ENCODE assay signal across 8 cellular contexts in genomic region chr22:21468194-21469096, GRCh38. TPM values are rescaled to one million over a fixed set of nuclear protein-coding genes. Genes with fewer than 3 reads are reported as not detected.
A peak's percentile ranks its signal among the peaks of the same experiment; 100 is the strongest.
DNase-seq lines count a peak whose midpoint lies in the region; ATAC-seq and TF ChIP-seq lines count a peak whose summit lies in the region.
"Not testable (repeated sequence)": the region's sequence is repeated elsewhere in the genome, so short reads cannot be mapped to it uniquely, and the experiment has no call there.

No MANE protein-coding gene starts in this region.

- H3K4me1 Mint-ChIP-seq in Calu3 (ENCODE audit: low read depth, unreplicated experiment); glutamatergic neuron (ENCODE audit: low read depth, unreplicated experiment); neural progenitor cell: not testable (repeated sequence)

- H3K4me3 ChIP-seq in WI38 (ENCODE audit: low read depth, low read length) (peak overlapping the region; percentile 51), adrenal gland (peak overlapping the region in 1 of 4 donors; percentile 51), neural progenitor cell (peak overlapping the region; percentile 43)

- H3K4me1 ChIP-seq in adrenal gland (replicated peaks in 1 of 2); neural progenitor cell: not testable (repeated sequence)

- 0 to 2% methylated on average over 7 to 11 of the region's 60 CpGs; no CpG with 5 or more reads in 2 of the 4 donors for WGBS in adrenal gland, 4 donors

- H3K27me3 Mint-ChIP-seq in Calu3 (ENCODE audit: unreplicated experiment); glutamatergic neuron (ENCODE audit: unreplicated experiment); neural progenitor cell (ENCODE audit: insufficient read depth, low read depth): not testable (repeated sequence)

- intact Hi-C loops in Calu3 (cut with micrococcal nuclease; ENCODE audit: unreplicated experiment); adrenal gland (cut with DNase I): not testable (repeated sequence)

- H3K9ac ChIP-seq in neural progenitor cell: not testable (repeated sequence)

- not testable (repeated sequence) for H3K36me3 ChIP-seq in adrenal gland (replicated peaks in 1 of 2); neural progenitor cell

- ATAC-seq in GM21576 (IDR thresholded peaks at IDR 0.05; ENCODE audit: unreplicated experiment): peak; percentile 86
- ATAC-seq in HG03520 (IDR thresholded peaks at IDR 0.05; ENCODE audit: unreplicated experiment): peak; percentile 80

- H3K36me3 Mint-ChIP-seq in Calu3 (ENCODE audit: insufficient read depth, unreplicated experiment); glutamatergic neuron (ENCODE audit: unreplicated experiment); neural progenitor cell: not testable (repeated sequence)

- H3K27ac ChIP-seq in adrenal gland: peak overlapping the region in 1 of 5 donors; percentile 76
- H3K27ac ChIP-seq in neural progenitor cell: not testable (repeated sequence)

- H3K4me3 Mint-ChIP-seq in Calu3 (ENCODE audit: low read depth, unreplicated experiment) (peak overlapping the region; percentile 70), glutamatergic neuron (ENCODE audit: unreplicated experiment) (peak overlapping the region; percentile 87), neural progenitor cell (peak overlapping the region; percentile 87)

- H3K79me2 ChIP-seq in neural progenitor cell (ENCODE audit: low read depth): not testable (repeated sequence)

- H3K27ac Mint-ChIP-seq in Calu3 (ENCODE audit: unreplicated experiment): peak overlapping the region; percentile 45
- peak overlapping the region; percentile 72 for H3K27ac Mint-ChIP-seq in glutamatergic neuron (ENCODE audit: unreplicated experiment)
- not testable (repeated sequence) for H3K27ac Mint-ChIP-seq in neural progenitor cell

- H3F3A ChIP-seq in neural progenitor cell (ENCODE audit: low read depth): not testable (repeated sequence)

- H3K27me3 ChIP-seq in adrenal gland, neural progenitor cell: not testable (repeated sequence)

- not testable (repeated sequence) for BruUV-seq in Calu3 (replicated peaks; lab: Mats Ljungman, UMichigan)

- TF ChIP-seq POLR2A in adrenal gland (IDR thresholded peaks at IDR 0.05): not testable (repeated sequence)

- not testable (repeated sequence) for TF ChIP-seq CTCF in Calu3 (IDR thresholded peaks at IDR 0.05; ENCODE audit: unreplicated experiment); WI38 (IDR thresholded peaks at IDR 0.05; ENCODE audit: low read depth, low read length); adrenal gland (IDR thresholded peaks at IDR 0.05); glutamatergic neuron (IDR thresholded peaks at IDR 0.05; ENCODE audit: partially characterized antibody, unreplicated experiment); neural progenitor cell (IDR thresholded peaks at IDR 0.05)

- H3K9me3 Mint-ChIP-seq in Calu3 (ENCODE audit: low read depth, unreplicated experiment); glutamatergic neuron (ENCODE audit: unreplicated experiment); neural progenitor cell: not testable (repeated sequence)

- not testable (repeated sequence) for H3K9me3 ChIP-seq in adrenal gland (replicated peaks in 1 of 3); neural progenitor cell (ENCODE audit: low read depth)

- not testable (repeated sequence) for H2AFZ ChIP-seq in neural progenitor cell (replicated peaks)

- H3K4me2 ChIP-seq in neural progenitor cell: peak overlapping the region; percentile 45

- CTCF ChIA-PET in Calu3 (lab: Charles Lee): not testable (repeated sequence)

- DNase-seq in Calu3 (peak; percentile 87), adrenal gland (peak; percentile 88 to 95 (median 94)), glutamatergic neuron (peak; percentile 88), neural progenitor cell (ENCODE audit: low spot score) (peak; percentile 88)
- DNase-seq in stimulated activated CD8-positive, alpha-beta memory T cell treated with anti-CD3 and anti-CD28 coated beads, Interleukin-2, amount 100 ng/mL, for 48 hours (ENCODE audit: low read depth in 2 of 2): peak; percentile 65 to 85

- not testable (repeated sequence) for H4K20me1 ChIP-seq in neural progenitor cell (ENCODE audit: low read depth)

RNA-seq across cellular contexts. Expression of gene TMEM191C, which starts 1.3 kb away (rescaled TPM):
- total RNA-seq in Calu3 (2022) (2.2 and 2.6 TPM in 2 replicates), adrenal gland (1 to 10 TPM in 2 of 8 donors, under 1 TPM in 4, not detected in 2; 0.14 to 2.4 (median 0.96) TPM), glutamatergic neuron (ENCODE audit: unreplicated experiment) (11.5 TPM), neural progenitor cell (ENCODE audit: low replicate concordance) (1.5 TPM in 1 of 2 replicates, not detected in the other)
- polyA plus RNA-seq in adrenal gland: 1 to 10 TPM in 2 of 3 donors, under 1 TPM in 1; 0.35 to 4.1 (median 3.6) TPM

RNA-seq across cellular contexts. Expression of gene HIC2, which starts 51.3 kb away (rescaled TPM):
- total RNA-seq in Calu3 (2022): 7.7 and 8.2 TPM in 2 replicates
- total RNA-seq in adrenal gland: 1 to 10 TPM; 1.8 to 3.8 (median 2.5) TPM
- 1 to 10 TPM in 1 of 3 donors, under 1 TPM in 2; 0.57 to 2.7 (median 0.94) TPM for polyA plus RNA-seq in adrenal gland
- total RNA-seq in glutamatergic neuron (ENCODE audit: unreplicated experiment): 60.7 TPM
- total RNA-seq in neural progenitor cell (ENCODE audit: low replicate concordance): 14.3 and 30.2 TPM in 2 replicates
